ENCODE assay signal across 8 cellular contexts in genomic region chr6:149716181-149716580, GRCh38. TPM values are rescaled to one million over a fixed set of nuclear protein-coding genes. Genes with fewer than 3 reads are reported as not detected.
DNase-seq lines count a peak whose midpoint lies in the region; ATAC-seq and TF ChIP-seq lines count a peak whose summit lies in the region.

No MANE protein-coding gene starts in this region.

- peak overlapping the region; percentile 35 for H3K9ac ChIP-seq in mesendoderm (ENCODE audit: low read length)

- H4K5ac ChIP-seq in mesendoderm (ENCODE audit: low read length): no peak overlapping the region

- H2AK5ac ChIP-seq in mesendoderm (ENCODE audit: low read length): no peak overlapping the region

- ATAC-seq in GM18511 (IDR thresholded peaks at IDR 0.05; ENCODE audit: unreplicated experiment): no peak

- no peak overlapping the region for H3K18ac ChIP-seq in mesendoderm (ENCODE audit: low read length)

- H2BK15ac ChIP-seq in mesendoderm (replicated peaks; ENCODE audit: low read depth): no peak overlapping the region

- H3K4me3 ChIP-seq in HAP-1 (peak overlapping the region; percentile 99), mesendoderm (ENCODE audit: low read length) (no peak overlapping the region)

- WGBS in mesendoderm (ENCODE audit: extremely low coverage, insufficient coverage, low lambda C conversion rate): no CpG with 5 or more reads among the region's 5 CpGs

- no peak for TF ChIP-seq CTCF in 22Rv1 (IDR thresholded peaks at IDR 0.05)

- H3K4me2 ChIP-seq in mesendoderm (ENCODE audit: low read length): no peak overlapping the region

- H3K4me1 ChIP-seq in HAP-1: peaks cover 11% of the 10 kb centered on the region
- H3K4me1 ChIP-seq in mesendoderm (ENCODE audit: control insufficient read depth, low read depth, low read length): peaks cover 7% of the 10 kb centered on the region

- H3K56ac ChIP-seq in mesendoderm (ENCODE audit: low read length): no peak overlapping the region

- DNase-seq in HAP-1 (ENCODE audit: low spot score in 2 of 2) (peak in 1 of 2 experiments; percentile 15), astrocyte of the hippocampus (ENCODE audit: low read depth, low spot score) (peak; percentile 4), mesendoderm (no peak), anterior cingulate cortex (lab: John Stamatoyannopoulos, UW) (no peak), NOMO-1 treated with dmso at 0.1 percent for 144 hours (lab: John Stamatoyannopoulos, UW; ENCODE audit: unreplicated experiment) (no peak), iPS-NIHi11 (ENCODE audit: low spot score) (no peak)

- H3K27me3 ChIP-seq in HAP-1 (ENCODE audit: low read depth) (no peaks in the 10 kb centered on the region), mesendoderm (ENCODE audit: insufficient read depth, low read length, poor library complexity) (no peaks in the 10 kb centered on the region)

- H3K4ac ChIP-seq in mesendoderm (ENCODE audit: low read depth, low read length): no peak overlapping the region

- H3K79me1 ChIP-seq in mesendoderm (ENCODE audit: low read length): peaks cover 4% of the 10 kb centered on the region

- no peak overlapping the region for H2BK5ac ChIP-seq in mesendoderm (ENCODE audit: low read length)

- no peak overlapping the region for H2BK120ac ChIP-seq in mesendoderm (ENCODE audit: low read depth, low read length)

- no peak overlapping the region for H4K8ac ChIP-seq in mesendoderm (ENCODE audit: low read depth, low read length)

- H3K9me3 ChIP-seq in HAP-1: no peaks in the 10 kb centered on the region

- peaks cover 48% of the 10 kb centered on the region for H3K79me2 ChIP-seq in mesendoderm (ENCODE audit: control insufficient read depth, insufficient read depth, low read length)

- no peak overlapping the region for H3K23ac ChIP-seq in mesendoderm (ENCODE audit: low read length)

- in situ Hi-C loops in HAP-1 (cut with MboI; ENCODE audit: low sequenced_read_pairs): loop anchor here (10.0 kb wide), 1 partner anchor 209 kb away; the partner anchor contains the start of gene RAET1G

- H3K36me3 ChIP-seq in HAP-1 (replicated peaks) (peaks cover 9% of the 10 kb centered on the region), mesendoderm (ENCODE audit: control insufficient read depth, insufficient read depth, low read length) (no peaks in the 10 kb centered on the region)

- H3K27ac ChIP-seq in 22Rv1 (peak overlapping the region; percentile 99), mesendoderm (ENCODE audit: low read depth, low read length) (no peak overlapping the region)

RNA-seq across cellular contexts. Expression of gene LATS1, which starts 1.7 kb away (rescaled TPM):
- polyA plus RNA-seq in mesendoderm (2013, experiment 1 of 2): 15.9 TPM
- 15.9 TPM for polyA plus RNA-seq in mesendoderm (2013, experiment 2 of 2)

RNA-seq across cellular contexts. Expression of gene NUP43, which starts 30.1 kb away (rescaled TPM):
- 26.9 TPM for polyA plus RNA-seq in mesendoderm (2013, experiment 1 of 2)
- 27.5 TPM for polyA plus RNA-seq in mesendoderm (2013, experiment 2 of 2)

RNA-seq across cellular contexts. Expression of gene PCMT1, which starts 33.4 kb away (rescaled TPM):
- polyA plus RNA-seq in mesendoderm (2013, experiment 1 of 2): 97.0 TPM
- polyA plus RNA-seq in mesendoderm (2013, experiment 2 of 2): 98.3 TPM
